In the genomic region with DNA sequence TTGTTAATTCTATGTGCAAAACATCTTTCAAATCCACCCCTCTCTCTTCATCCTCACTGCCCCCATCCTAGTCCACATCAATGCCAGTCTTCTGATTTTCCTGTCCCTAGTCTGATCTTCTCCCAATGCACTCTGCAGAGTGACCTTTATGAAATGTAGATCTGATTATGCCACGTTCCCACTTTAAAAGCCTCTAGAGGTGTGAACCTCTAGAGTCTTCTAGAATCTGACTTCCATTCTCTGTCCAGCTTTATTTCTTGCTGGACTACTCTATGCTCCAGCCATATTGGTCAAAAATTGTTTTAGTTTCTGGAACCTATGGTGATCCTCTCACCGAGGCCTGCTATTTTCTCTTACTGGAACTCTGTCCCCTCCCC, we compare ENCODE assay signal across 8 cellular contexts. TPM values are rescaled to one million over a fixed set of nuclear protein-coding genes. Genes with fewer than 3 reads are reported as not detected.
DNase-seq lines count a peak whose midpoint lies in the region; ATAC-seq, FAIRE-seq and TF ChIP-seq lines count a peak whose summit lies in the region.

No MANE protein-coding gene starts in this region.

- H3K4me2 ChIP-seq in OCI-LY3 (ENCODE audit: low read length): peak overlapping the region; percentile 60
- peak overlapping the region; percentile 81 for H3K4me2 ChIP-seq in endothelial cell of umbilical vein (ENCODE audit: insufficient read depth, low read length)

- TF ChIP-seq POLR2A in endothelial cell of umbilical vein (IDR thresholded peaks at IDR 0.05; ENCODE audit: low read depth, low read length) (no peak), ovary (IDR thresholded peaks at IDR 0.05) (no peak)

- H3K79me2 ChIP-seq in OCI-LY3 (ENCODE audit: low read length) (no peaks in the 10 kb centered on the region), endothelial cell of umbilical vein (ENCODE audit: control insufficient read depth, insufficient read depth, low read length) (no peaks in the 10 kb centered on the region)

- TF ChIP-seq CTCF in OCI-LY3 (IDR thresholded peaks at IDR 0.05; ENCODE audit: low read depth, low read length) (no peak), endothelial cell of umbilical vein (IDR thresholded peaks at IDR 0.05; ENCODE audit: extremely low read depth in 1 of 2, insufficient read depth in 1 of 2, low read depth in 1 of 2, low read length in 2 of 2) (no peak), ovary (IDR thresholded peaks at IDR 0.05) (no peak)

- H3K36me3 ChIP-seq in CD8-positive, alpha-beta memory T cell (ENCODE audit: insufficient read depth, low read length): no peaks in the 10 kb centered on the region
- H3K36me3 ChIP-seq in OCI-LY3 (replicated peaks; ENCODE audit: low read depth, low read length) (no peaks in the 10 kb centered on the region), endothelial cell of umbilical vein (ENCODE audit: control insufficient read depth in 2 of 2, extremely low read depth in 1 of 2, insufficient read depth in 2 of 2, low read length in 2 of 2) (no peaks in the 10 kb centered on the region), ovary (no peaks in the 10 kb centered on the region)

- peak overlapping the region; percentile 52 for H3K27ac ChIP-seq in CD8-positive, alpha-beta memory T cell (ENCODE audit: low read depth, low read length)
- H3K27ac ChIP-seq in OCI-LY3 (ENCODE audit: low read length) (peak overlapping the region; percentile 39; the same call in 1 of the 2 replicates), endothelial cell of umbilical vein (ENCODE audit: insufficient read depth, low read depth, low read length) (no peak overlapping the region), ovary (peak overlapping the region in 1 of 2 donors; percentile 93)

- H3K4me3 Mint-ChIP-seq in CD8-positive, alpha-beta memory T cell: peak overlapping the region; percentile 87 to 96 (median 96)

- H3K9ac ChIP-seq in OCI-LY3 (ENCODE audit: low read length) (peak overlapping the region; percentile 64), endothelial cell of umbilical vein (replicated peaks; ENCODE audit: extremely low read depth, insufficient read depth, low read length) (no peak overlapping the region)

- CTCF ChIA-PET in CD8-positive, alpha-beta memory T cell (lab: Charles Lee): interaction anchor here (1.0 kb wide), 1 partner anchor 25 kb away, joined by 3 read pairs; no protein-coding TSS in a partner anchor
- CTCF ChIA-PET in endothelial cell of umbilical vein (lab: Charles Lee): interaction anchor here (1.2 kb wide), 1 partner anchor 26 kb away, joined by 3 read pairs; no protein-coding TSS in a partner anchor

- POLR2A ChIA-PET in CD8-positive, alpha-beta memory T cell (lab: Charles Lee): interaction anchor here (0.6 kb wide), 1 partner anchor 9 kb away, joined by 4 read pairs; no protein-coding TSS in a partner anchor
- POLR2A ChIA-PET in endothelial cell of umbilical vein (lab: Charles Lee): no interaction called here

- 0 to 6% (median 1%) methylated on average over 2 of the region's 2 CpGs for WGBS in ovary, 3 donors

- H3K27me3 ChIP-seq in CD8-positive, alpha-beta memory T cell (ENCODE audit: insufficient read depth, low read length, poor library complexity, severe bottlenecking): no peaks in the 10 kb centered on the region
- H3K27me3 ChIP-seq in OCI-LY3 (ENCODE audit: low read depth, low read length) (no peaks in the 10 kb centered on the region), endothelial cell of umbilical vein (ENCODE audit: control insufficient read depth in 2 of 2, insufficient read depth in 2 of 2, low read length in 2 of 2) (no peaks in the 10 kb centered on the region), ovary (no peaks in the 10 kb centered on the region)

- peaks cover 0 to 2% (median 2%) of the 10 kb centered on the region in 3 donors for H3K36me3 Mint-ChIP-seq in CD8-positive, alpha-beta memory T cell

- no peaks in the 10 kb centered on the region for H3K9me3 Mint-ChIP-seq in CD8-positive, alpha-beta memory T cell

- H3K27me3 Mint-ChIP-seq in CD8-positive, alpha-beta memory T cell: peaks cover 0 to 4% of the 10 kb centered on the region in 2 donors

- no peaks in the 10 kb centered on the region for H4K20me1 ChIP-seq in OCI-LY3 (ENCODE audit: insufficient read depth, low read length)
- H4K20me1 ChIP-seq in endothelial cell of umbilical vein (replicated peaks; ENCODE audit: control insufficient read depth, extremely low read depth, insufficient read depth, low read length): no peaks in the 10 kb centered on the region

- FAIRE-seq in endothelial cell of umbilical vein (lab: Jason Lieb, UNC): no peak

- intact Hi-C loops in endothelial cell of umbilical vein (cut with micrococcal nuclease) (no loop called here), ovary (cut with DNase I) (no loop called here)

- no peaks in the 10 kb centered on the region for H3K9me1 ChIP-seq in endothelial cell of umbilical vein (replicated peaks; ENCODE audit: control insufficient read depth, extremely low read depth, insufficient read depth, low read length)

- H3K9me3 ChIP-seq in CD8-positive, alpha-beta memory T cell (ENCODE audit: low read length): no peaks in the 10 kb centered on the region
- H3K9me3 ChIP-seq in OCI-LY3 (ENCODE audit: insufficient read depth, low read length) (no peaks in the 10 kb centered on the region), endothelial cell of umbilical vein (replicated peaks; ENCODE audit: control insufficient read depth, insufficient read depth, low read length) (no peaks in the 10 kb centered on the region), ovary (no peaks in the 10 kb centered on the region)

- TF ChIP-seq EP300 in ovary (IDR thresholded peaks at IDR 0.05): no peak

- H3K4me1 Mint-ChIP-seq in CD8-positive, alpha-beta memory T cell: peaks cover 14 to 21% (median 17%) of the 10 kb centered on the region in 3 donors

- dilution Hi-C loops in endothelial cell of umbilical vein (cut with MboI; ENCODE audit: extremely low pct_ligation_motif_present, low sequenced_read_pairs): no loop called here

- no TSS peak for BruUV-seq in endothelial cell of umbilical vein (replicated peaks; lab: Mats Ljungman, UMichigan)

- DNase-seq in CD8-positive, alpha-beta memory T cell: no peak
- no peak for DNase-seq in endothelial cell of umbilical vein (ENCODE audit: low read depth, low spot score)
- no peak for DNase-seq in ovary
- DNase-seq in NCI-H524 treated with DMSO at 0.1 percent for 48 hours (lab: John Stamatoyannopoulos, UW): no peak
- DNase-seq in HPDE6-E6E7 (ENCODE audit: extremely low spot score): no peak
- DNase-seq in G401 (ENCODE audit: low spot score): no peak

- peak overlapping the region; percentile 80 to 100 (median 99) for H3K27ac Mint-ChIP-seq in CD8-positive, alpha-beta memory T cell

- H3K4me3 ChIP-seq in CD8-positive, alpha-beta memory T cell (ENCODE audit: low read length): peak overlapping the region; percentile 66
- H3K4me3 ChIP-seq in OCI-LY3 (ENCODE audit: low read length) (peak overlapping the region; percentile 79), endothelial cell of umbilical vein (replicated peaks in 1 of 3; ENCODE audit: insufficient read depth in 1 of 3, low read depth in 1 of 3, low read length in 3 of 3) (peak overlapping the region in 1 of 3 experiments; percentile 21), ovary (peak overlapping the region; percentile 70)

- in situ Hi-C loops in G401 (cut with HindIII; ENCODE audit: low sequenced_read_pairs): no loop called here

- H3K4me1 ChIP-seq in CD8-positive, alpha-beta memory T cell (ENCODE audit: insufficient read depth, low read length): peaks cover 19% of the 10 kb centered on the region
- H3K4me1 ChIP-seq in OCI-LY3 (ENCODE audit: low read length) (no peaks in the 10 kb centered on the region), endothelial cell of umbilical vein (ENCODE audit: control insufficient read depth, extremely low read depth, insufficient read depth, low read length) (no peaks in the 10 kb centered on the region), ovary (ENCODE audit: insufficient read depth) (peaks cover 3% of the 10 kb centered on the region)

- ATAC-seq in GM21717 (IDR thresholded peaks at IDR 0.05; ENCODE audit: unreplicated experiment): no peak

- peak overlapping the region; percentile 49 for H2AFZ ChIP-seq in OCI-LY3 (ENCODE audit: low read depth, low read length)
- H2AFZ ChIP-seq in endothelial cell of umbilical vein (ENCODE audit: low read depth, low read length): peak overlapping the region; percentile 96

TF ChIP-seq in endothelial cell of umbilical vein, 7 proteins besides CTCF, POLR2A, EP300 and RAD21:
- TF ChIP-seq MYC (IDR thresholded peaks at IDR 0.05; ENCODE audit: low read depth, low read length) (no peak), FOS (IDR thresholded peaks at IDR 0.05; ENCODE audit: borderline replicate concordance, insufficient read depth, low read length) (no peak), GATA2 (IDR thresholded peaks at IDR 0.05; ENCODE audit: insufficient read depth, insufficient read length, low read depth, low read length) (no peak), POLR2AphosphoS5 (IDR thresholded peaks at IDR 0.05; ENCODE audit: insufficient read depth, low read depth, low read length) (no peak), JUN (IDR thresholded peaks at IDR 0.05; ENCODE audit: borderline replicate concordance, insufficient read depth, insufficient read length, low read depth) (no peak), EZH2 (IDR thresholded peaks at IDR 0.05; ENCODE audit: borderline replicate concordance, low read depth, low read length, severe bottlenecking) (no peak)
- TF ChIP-seq, protein P1, sequence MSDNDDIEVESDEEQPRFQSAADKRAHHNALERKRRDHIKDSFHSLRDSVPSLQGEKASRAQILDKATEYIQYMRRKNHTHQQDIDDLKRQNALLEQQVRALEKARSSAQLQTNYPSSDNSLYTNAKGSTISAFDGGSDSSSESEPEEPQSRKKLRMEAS (IDR thresholded peaks at IDR 0.05; ENCODE audit: insufficient read depth, insufficient read length): no peak
TF ChIP-seq in endothelial cell of umbilical vein: peak in this region for 0.

RNA-seq across cellular contexts. Expression of a gene that starts 32.5 kb away (rescaled TPM):
- not detected for total RNA-seq in CD8-positive, alpha-beta memory T cell
- polyA plus RNA-seq in CD8-positive, alpha-beta memory T cell: not detected
- total RNA-seq in endothelial cell of umbilical vein (not detected in 2 replicates), ovary (1 to 10 TPM in 3 of 7 donors, under 1 TPM in 4; 0.57 to 2.4 (median 0.80) TPM)
- polyA plus RNA-seq in endothelial cell of umbilical vein (not detected in 2 replicates), ovary (under 1 TPM; 0.12 to 0.13 TPM)
- not detected in 2 replicates for polyA plus RNA-seq in endothelial cell of umbilical vein (2011; cell fraction: cytosol; rRNA removed)
- polyA plus RNA-seq in endothelial cell of umbilical vein (2011; cell fraction: nucleus; rRNA removed): not detected in 2 replicates
- polyA plus RNA-seq in endothelial cell of umbilical vein (2012): not detected in 2 replicates
- polyA minus RNA-seq in endothelial cell of umbilical vein: not detected in 2 replicates
- polyA minus RNA-seq in endothelial cell of umbilical vein (2011; cell fraction: cytosol; rRNA and poly(A)+ RNA removed): not detected
- polyA minus RNA-seq in endothelial cell of umbilical vein (2011; cell fraction: nucleus; rRNA and poly(A)+ RNA removed): not detected in 2 replicates
- total RNA-seq in G401 (2014; rRNA removed; shearing (Covaris generic)): not detected in 2 replicates
